1 cellular context compared by ENCODE assay signal in the genomic region with DNA sequence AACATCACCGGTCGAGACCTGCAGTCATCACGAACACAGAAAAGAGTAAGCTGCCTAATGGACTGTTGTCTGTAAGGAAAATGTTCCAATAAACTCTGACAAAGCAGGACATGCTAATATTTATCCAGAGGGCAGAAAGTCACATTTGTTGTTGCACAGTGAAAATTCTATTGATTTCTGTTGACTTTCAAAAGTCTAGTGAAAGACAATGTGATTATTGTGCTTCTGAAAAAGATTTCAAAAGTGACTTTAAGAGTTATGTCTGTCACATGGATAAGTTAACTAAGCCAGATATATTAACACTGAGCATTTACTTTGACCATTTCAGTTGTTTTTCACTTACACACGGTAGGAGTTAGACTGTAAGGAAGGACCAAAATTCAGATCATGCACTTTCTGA.
TF ChIP-seq lines count a peak whose summit lies in the region.

No MANE protein-coding gene starts in this region.

TF ChIP-seq in HepG2, 621 proteins besides CTCF, POLR2A, EP300 and RAD21 (continued from another document and continues in another):
- TF ChIP-seq, protein P1, sequence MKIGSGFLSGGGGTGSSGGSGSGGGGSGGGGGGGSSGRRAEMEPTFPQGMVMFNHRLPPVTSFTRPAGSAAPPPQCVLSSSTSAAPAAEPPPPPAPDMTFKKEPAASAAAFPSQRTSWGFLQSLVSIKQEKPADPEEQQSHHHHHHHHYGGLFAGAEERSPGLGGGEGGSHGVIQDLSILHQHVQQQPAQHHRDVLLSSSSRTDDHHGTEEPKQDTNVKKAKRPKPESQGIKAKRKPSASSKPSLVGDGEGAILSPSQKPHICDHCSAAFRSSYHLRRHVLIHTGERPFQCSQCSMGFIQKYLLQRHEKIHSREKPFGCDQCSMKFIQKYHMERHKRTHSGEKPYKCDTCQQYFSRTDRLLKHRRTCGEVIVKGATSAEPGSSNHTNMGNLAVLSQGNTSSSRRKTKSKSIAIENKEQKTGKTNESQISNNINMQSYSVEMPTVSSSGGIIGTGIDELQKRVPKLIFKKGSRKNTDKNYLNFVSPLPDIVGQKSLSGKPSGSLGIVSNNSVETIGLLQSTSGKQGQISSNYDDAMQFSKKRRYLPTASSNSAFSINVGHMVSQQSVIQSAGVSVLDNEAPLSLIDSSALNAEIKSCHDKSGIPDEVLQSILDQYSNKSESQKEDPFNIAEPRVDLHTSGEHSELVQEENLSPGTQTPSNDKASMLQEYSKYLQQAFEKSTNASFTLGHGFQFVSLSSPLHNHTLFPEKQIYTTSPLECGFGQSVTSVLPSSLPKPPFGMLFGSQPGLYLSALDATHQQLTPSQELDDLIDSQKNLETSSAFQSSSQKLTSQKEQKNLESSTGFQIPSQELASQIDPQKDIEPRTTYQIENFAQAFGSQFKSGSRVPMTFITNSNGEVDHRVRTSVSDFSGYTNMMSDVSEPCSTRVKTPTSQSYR (CRISPR knock-in tag; IDR thresholded peaks at IDR 0.05; ENCODE audit: borderline replicate concordance) = no peak
- TF ChIP-seq POLR2AphosphoS5 (IDR thresholded peaks at IDR 0.05; ENCODE audit: low read depth, low read length) = no peak
- peak; percentile 81; the same call in 1 of the 2 replicates for TF ChIP-seq AHDC1 (CRISPR knock-in tag; IDR thresholded peaks at IDR 0.05; ENCODE audit: borderline replicate concordance)
- TF ChIP-seq KAT2B (IDR thresholded peaks at IDR 0.05; ENCODE audit: borderline replicate concordance, low read depth, low read length) = 0 out of 2 replicates have a peak, but pooled peaks have one; percentile 17
- TF ChIP-seq, protein P2, sequence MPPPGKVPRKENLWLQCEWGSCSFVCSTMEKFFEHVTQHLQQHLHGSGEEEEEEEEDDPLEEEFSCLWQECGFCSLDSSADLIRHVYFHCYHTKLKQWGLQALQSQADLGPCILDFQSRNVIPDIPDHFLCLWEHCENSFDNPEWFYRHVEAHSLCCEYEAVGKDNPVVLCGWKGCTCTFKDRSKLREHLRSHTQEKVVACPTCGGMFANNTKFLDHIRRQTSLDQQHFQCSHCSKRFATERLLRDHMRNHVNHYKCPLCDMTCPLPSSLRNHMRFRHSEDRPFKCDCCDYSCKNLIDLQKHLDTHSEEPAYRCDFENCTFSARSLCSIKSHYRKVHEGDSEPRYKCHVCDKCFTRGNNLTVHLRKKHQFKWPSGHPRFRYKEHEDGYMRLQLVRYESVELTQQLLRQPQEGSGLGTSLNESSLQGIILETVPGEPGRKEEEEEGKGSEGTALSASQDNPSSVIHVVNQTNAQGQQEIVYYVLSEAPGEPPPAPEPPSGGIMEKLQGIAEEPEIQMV (CRISPR knock-in tag; IDR thresholded peaks at IDR 0.05; ENCODE audit: low read depth) = no peak
- TF ChIP-seq ZNF549 (CRISPR knock-in tag; IDR thresholded peaks at IDR 0.05) = no peak
- TF ChIP-seq SKI (IDR thresholded peaks at IDR 0.05; ENCODE audit: partially characterized antibody) = no peak
- TF ChIP-seq KMT2A (CRISPR knock-in tag; IDR thresholded peaks at IDR 0.05) = peak; percentile 22; the same call in 1 of the 2 replicates
- no peak for TF ChIP-seq SYNCRIP (IDR thresholded peaks at IDR 0.05; ENCODE audit: insufficient read depth, low read depth, low read length)
- TF ChIP-seq, protein P3, sequence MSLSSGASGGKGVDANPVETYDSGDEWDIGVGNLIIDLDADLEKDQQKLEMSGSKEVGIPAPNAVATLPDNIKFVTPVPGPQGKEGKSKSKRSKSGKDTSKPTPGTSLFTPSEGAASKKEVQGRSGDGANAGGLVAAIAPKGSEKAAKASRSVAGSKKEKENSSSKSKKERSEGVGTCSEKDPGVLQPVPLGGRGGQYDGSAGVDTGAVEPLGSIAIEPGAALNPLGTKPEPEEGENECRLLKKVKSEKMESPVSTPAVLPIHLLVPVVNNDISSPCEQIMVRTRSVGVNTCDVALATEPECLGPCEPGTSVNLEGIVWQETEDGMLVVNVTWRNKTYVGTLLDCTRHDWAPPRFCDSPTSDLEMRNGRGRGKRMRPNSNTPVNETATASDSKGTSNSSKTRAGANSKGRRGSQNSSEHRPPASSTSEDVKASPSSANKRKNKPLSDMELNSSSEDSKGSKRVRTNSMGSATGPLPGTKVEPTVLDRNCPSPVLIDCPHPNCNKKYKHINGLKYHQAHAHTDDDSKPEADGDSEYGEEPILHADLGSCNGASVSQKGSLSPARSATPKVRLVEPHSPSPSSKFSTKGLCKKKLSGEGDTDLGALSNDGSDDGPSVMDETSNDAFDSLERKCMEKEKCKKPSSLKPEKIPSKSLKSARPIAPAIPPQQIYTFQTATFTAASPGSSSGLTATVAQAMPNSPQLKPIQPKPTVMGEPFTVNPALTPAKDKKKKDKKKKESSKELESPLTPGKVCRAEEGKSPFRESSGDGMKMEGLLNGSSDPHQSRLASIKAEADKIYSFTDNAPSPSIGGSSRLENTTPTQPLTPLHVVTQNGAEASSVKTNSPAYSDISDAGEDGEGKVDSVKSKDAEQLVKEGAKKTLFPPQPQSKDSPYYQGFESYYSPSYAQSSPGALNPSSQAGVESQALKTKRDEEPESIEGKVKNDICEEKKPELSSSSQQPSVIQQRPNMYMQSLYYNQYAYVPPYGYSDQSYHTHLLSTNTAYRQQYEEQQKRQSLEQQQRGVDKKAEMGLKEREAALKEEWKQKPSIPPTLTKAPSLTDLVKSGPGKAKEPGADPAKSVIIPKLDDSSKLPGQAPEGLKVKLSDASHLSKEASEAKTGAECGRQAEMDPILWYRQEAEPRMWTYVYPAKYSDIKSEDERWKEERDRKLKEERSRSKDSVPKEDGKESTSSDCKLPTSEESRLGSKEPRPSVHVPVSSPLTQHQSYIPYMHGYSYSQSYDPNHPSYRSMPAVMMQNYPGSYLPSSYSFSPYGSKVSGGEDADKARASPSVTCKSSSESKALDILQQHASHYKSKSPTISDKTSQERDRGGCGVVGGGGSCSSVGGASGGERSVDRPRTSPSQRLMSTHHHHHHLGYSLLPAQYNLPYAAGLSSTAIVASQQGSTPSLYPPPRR (CRISPR knock-in tag; IDR thresholded peaks at IDR 0.05; ENCODE audit: borderline replicate concordance) = peak; percentile 67; the same call in 1 of the 2 replicates
- no peak for TF ChIP-seq CBX1 (IDR thresholded peaks at IDR 0.05; ENCODE audit: low read depth)
- TF ChIP-seq RCOR2 (CRISPR knock-in tag; IDR thresholded peaks at IDR 0.05) = peak; percentile 50; the same call in 1 of the 2 replicates
- TF ChIP-seq ZMYM2 (CRISPR knock-in tag; IDR thresholded peaks at IDR 0.05) = no peak
- no peak for TF ChIP-seq SATB2 (CRISPR knock-in tag; IDR thresholded peaks at IDR 0.05)
- TF ChIP-seq, protein P4, sequence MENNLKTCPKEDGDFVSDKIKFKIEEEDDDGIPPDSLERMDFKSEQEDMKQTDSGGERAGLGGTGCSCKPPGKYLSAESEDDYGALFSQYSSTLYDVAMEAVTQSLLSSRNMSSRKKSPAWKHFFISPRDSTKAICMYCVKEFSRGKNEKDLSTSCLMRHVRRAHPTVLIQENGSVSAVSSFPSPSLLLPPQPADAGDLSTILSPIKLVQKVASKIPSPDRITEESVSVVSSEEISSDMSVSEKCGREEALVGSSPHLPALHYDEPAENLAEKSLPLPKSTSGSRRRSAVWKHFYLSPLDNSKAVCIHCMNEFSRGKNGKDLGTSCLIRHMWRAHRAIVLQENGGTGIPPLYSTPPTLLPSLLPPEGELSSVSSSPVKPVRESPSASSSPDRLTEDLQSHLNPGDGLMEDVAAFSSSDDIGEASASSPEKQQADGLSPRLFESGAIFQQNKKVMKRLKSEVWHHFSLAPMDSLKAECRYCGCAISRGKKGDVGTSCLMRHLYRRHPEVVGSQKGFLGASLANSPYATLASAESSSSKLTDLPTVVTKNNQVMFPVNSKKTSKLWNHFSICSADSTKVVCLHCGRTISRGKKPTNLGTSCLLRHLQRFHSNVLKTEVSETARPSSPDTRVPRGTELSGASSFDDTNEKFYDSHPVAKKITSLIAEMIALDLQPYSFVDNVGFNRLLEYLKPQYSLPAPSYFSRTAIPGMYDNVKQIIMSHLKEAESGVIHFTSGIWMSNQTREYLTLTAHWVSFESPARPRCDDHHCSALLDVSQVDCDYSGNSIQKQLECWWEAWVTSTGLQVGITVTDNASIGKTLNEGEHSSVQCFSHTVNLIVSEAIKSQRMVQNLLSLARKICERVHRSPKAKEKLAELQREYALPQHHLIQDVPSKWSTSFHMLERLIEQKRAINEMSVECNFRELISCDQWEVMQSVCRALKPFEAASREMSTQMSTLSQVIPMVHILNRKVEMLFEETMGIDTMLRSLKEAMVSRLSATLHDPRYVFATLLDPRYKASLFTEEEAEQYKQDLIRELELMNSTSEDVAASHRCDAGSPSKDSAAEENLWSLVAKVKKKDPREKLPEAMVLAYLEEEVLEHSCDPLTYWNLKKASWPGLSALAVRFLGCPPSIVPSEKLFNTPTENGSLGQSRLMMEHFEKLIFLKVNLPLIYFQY (CRISPR knock-in tag; IDR thresholded peaks at IDR 0.05; ENCODE audit: borderline replicate concordance) = no peak
- TF ChIP-seq SOX6 (IDR thresholded peaks at IDR 0.05) = no peak
- TF ChIP-seq SOX6 (CRISPR knock-in tag; IDR thresholded peaks at IDR 0.05) = peak; percentile 96
- TF ChIP-seq NFKBIZ (CRISPR knock-in tag; IDR thresholded peaks at IDR 0.05) = 0 out of 2 replicates have a peak, but pooled peaks have one; percentile 61
- TF ChIP-seq ZNF138 (CRISPR knock-in tag; IDR thresholded peaks at IDR 0.05; ENCODE audit: low read depth) = no peak
- no peak for TF ChIP-seq ZNF282 (IDR thresholded peaks at IDR 0.05; ENCODE audit: partially characterized antibody)
- TF ChIP-seq KDM3A (CRISPR knock-in tag; IDR thresholded peaks at IDR 0.05; ENCODE audit: low read depth) = no peak
- TF ChIP-seq LBX2 (CRISPR knock-in tag; IDR thresholded peaks at IDR 0.05; ENCODE audit: borderline replicate concordance) = no peak
- no peak for TF ChIP-seq DNMT1 (CRISPR knock-in tag; IDR thresholded peaks at IDR 0.05)
- TF ChIP-seq, protein P5, sequence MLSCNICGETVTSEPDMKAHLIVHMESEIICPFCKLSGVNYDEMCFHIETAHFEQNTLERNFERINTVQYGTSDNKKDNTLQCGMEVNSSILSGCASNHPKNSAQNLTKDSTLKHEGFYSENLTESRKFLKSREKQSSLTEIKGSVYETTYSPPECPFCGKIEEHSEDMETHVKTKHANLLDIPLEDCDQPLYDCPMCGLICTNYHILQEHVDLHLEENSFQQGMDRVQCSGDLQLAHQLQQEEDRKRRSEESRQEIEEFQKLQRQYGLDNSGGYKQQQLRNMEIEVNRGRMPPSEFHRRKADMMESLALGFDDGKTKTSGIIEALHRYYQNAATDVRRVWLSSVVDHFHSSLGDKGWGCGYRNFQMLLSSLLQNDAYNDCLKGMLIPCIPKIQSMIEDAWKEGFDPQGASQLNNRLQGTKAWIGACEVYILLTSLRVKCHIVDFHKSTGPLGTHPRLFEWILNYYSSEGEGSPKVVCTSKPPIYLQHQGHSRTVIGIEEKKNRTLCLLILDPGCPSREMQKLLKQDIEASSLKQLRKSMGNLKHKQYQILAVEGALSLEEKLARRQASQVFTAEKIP (CRISPR knock-in tag; IDR thresholded peaks at IDR 0.05; ENCODE audit: borderline replicate concordance) = no peak
- TF ChIP-seq ASH2L (IDR thresholded peaks at IDR 0.05; ENCODE audit: insufficient read length, low read depth, low read length) = no peak
- TF ChIP-seq ESRRA (CRISPR knock-in tag; IDR thresholded peaks at IDR 0.05; ENCODE audit: low read depth) = no peak
- no peak for TF ChIP-seq PHF8 (CRISPR knock-in tag; IDR thresholded peaks at IDR 0.05)
- no peak for TF ChIP-seq SUZ12 (IDR thresholded peaks at IDR 0.05; ENCODE audit: low read depth, low read length)
- TF ChIP-seq HMG20A (CRISPR knock-in tag; IDR thresholded peaks at IDR 0.05; ENCODE audit: borderline replicate concordance) = peak; percentile 71; the same call in 1 of the 2 replicates
- TF ChIP-seq ZNF883 (CRISPR knock-in tag; IDR thresholded peaks at IDR 0.05; ENCODE audit: not compliant biosample characterization) = no peak
- no peak for TF ChIP-seq CC2D1A (CRISPR knock-in tag; IDR thresholded peaks at IDR 0.05)
- peak; percentile 77 for TF ChIP-seq ARID3A (IDR thresholded peaks at IDR 0.05; ENCODE audit: low read depth, low read length)
